In genomic region chr2:37870829-37871228, GRCh38 we compare ENCODE assay signal across 14 cellular contexts. TPM values are rescaled to one million over a fixed set of nuclear protein-coding genes. Genes with fewer than 3 reads are reported as not detected.
DNase-seq lines count a peak whose midpoint lies in the region; ATAC-seq and TF ChIP-seq lines count a peak whose summit lies in the region.
"Had no signal": no experiment of that assay in that cellular context is flagged by ENCODE, and none has a peak within 500 bp of the region (broad histone marks: within the 10 kb centered on the region; RNA-seq: fewer than 3 reads in every experiment).

No MANE protein-coding gene starts in this region.

- ATAC-seq in stimulated activated effector memory CD8-positive, alpha-beta T cell treated with anti-CD3 and anti-CD28 coated beads, Interleukin-12 subunit alpha, Interleukin-12 subunit beta, amount 100 ng/mL, for 72 hours = no peak
- no peak for ATAC-seq in HG03280 (IDR thresholded peaks at IDR 0.05; ENCODE audit: unreplicated experiment)
- ATAC-seq in stimulated activated naive B cell treated with anti-CD40 and anti-IgM and Interleukin-4, amounts not matched to agents 10 μg/mL and 1 μg/mL and 100 μg/mL, for 72 hours (replicated peaks) = no peak

- peak overlapping the region; percentile 94 for H3K27ac Mint-ChIP-seq in activated CD4-positive, alpha-beta T cell treated with anti-CD3 and anti-CD28 coated beads, Interleukin-2, amount 10 ng/mL, durations not matched to agents 24 days and 14 days
- H3K27ac Mint-ChIP-seq in stimulated activated effector memory CD8-positive, alpha-beta T cell treated with anti-CD3 and anti-CD28 coated beads, Interleukin-12 subunit alpha, Interleukin-12 subunit beta, amount 100 ng/mL, for 72 hours = peak overlapping the region; percentile 92
- H3K27ac Mint-ChIP-seq in stimulated activated naive B cell treated with anti-CD40 and anti-IgM and Interleukin-4, amounts not matched to agents 10 μg/mL and 1 μg/mL and 100 μg/mL, for 72 hours = no peak overlapping the region
- H3K27ac Mint-ChIP-seq: endodermal cell had no signal

- 43% methylated on average over 4 of the region's 4 CpGs for WGBS in hepatocyte (ENCODE audit: low lambda C conversion rate, missing lambda C conversion rate)

- no peak overlapping the region for H3K4me3 Mint-ChIP-seq in activated CD4-positive, alpha-beta T cell treated with anti-CD3 and anti-CD28 coated beads, Interleukin-2, amount 10 ng/mL, durations not matched to agents 24 days and 14 days
- H3K4me3 Mint-ChIP-seq in stimulated activated effector memory CD8-positive, alpha-beta T cell treated with anti-CD3 and anti-CD28 coated beads, Interleukin-12 subunit alpha, Interleukin-12 subunit beta, amount 100 ng/mL, for 72 hours = peak overlapping the region; percentile 63
- H3K4me3 Mint-ChIP-seq in stimulated activated naive B cell treated with anti-CD40 and anti-IgM and Interleukin-4, amounts not matched to agents 10 μg/mL and 1 μg/mL and 100 μg/mL, for 72 hours = no peak overlapping the region
- H3K4me3 Mint-ChIP-seq: endodermal cell had no signal

- H3K4me2 ChIP-seq in hepatocyte = no peak overlapping the region

- peak overlapping the region; percentile 17 for H3K27ac ChIP-seq in hepatocyte

- H3K4me1 ChIP-seq in hepatocyte (ENCODE audit: insufficient read depth) = peaks cover 40% of the 10 kb centered on the region

- H3K4me3 ChIP-seq in cardiac fibroblast (replicated peaks in 1 of 2; ENCODE audit: low read depth in 2 of 2, low read length in 2 of 2) (no peak overlapping the region), hepatocyte (no peak overlapping the region)

- DNase-seq in activated CD4-positive, alpha-beta T cell treated with anti-CD3 and anti-CD28 coated beads, Interleukin-2, amount 10 ng/mL, durations not matched to agents 24 days and 14 days = no peak
- DNase-seq in activated CD4-positive, alpha-beta T cell treated with anti-CD3 and anti-CD28 coated beads for 1 hour = no peak
- DNase-seq in cardiac fibroblast (ENCODE audit: low read depth in 2 of 2) (peak; percentile 30 to 59), hepatocyte (ENCODE audit: low spot score) (peak; percentile 47), D341Med (ENCODE audit: low spot score) (no peak)
- DNase-seq in stimulated activated effector memory CD8-positive, alpha-beta T cell treated with anti-CD3 and anti-CD28 coated beads, Interleukin-12 subunit alpha, Interleukin-12 subunit beta, amount 100 ng/mL, for 72 hours (ENCODE audit: low spot score in 2 of 2) = no peak
- DNase-seq in stimulated activated naive B cell treated with anti-CD40 and anti-IgM and Interleukin-4, amounts not matched to agents 10 μg/mL and 1 μg/mL and 100 μg/mL, for 72 hours = no peak
- DNase-seq: amygdala, endodermal cell, KG1, NCI-H187, retina, SHP77 had no signal

- intact Hi-C loops in activated CD4-positive, alpha-beta T cell treated with anti-CD3 and anti-CD28 coated beads, Interleukin-2, amount 10 ng/mL, durations not matched to agents 24 days and 14 days (cut with micrococcal nuclease) = loop anchor here (1.0 to 10.0 kb wide), 4 partner anchors 156 to 636 kb away; partner anchors contain the start of genes CDC42EP3, CEBPZ and NDUFAF7

- TF ChIP-seq CTCF in cardiac fibroblast (IDR thresholded peaks at IDR 0.05; ENCODE audit: low read depth, low read length) (no peak), hepatocyte (IDR thresholded peaks at IDR 0.05; ENCODE audit: poor library complexity) (no peak)

- no peaks in the 10 kb centered on the region for H3K9me2 ChIP-seq in hepatocyte (replicated peaks; ENCODE audit: insufficient read depth)

- H3K36me3 Mint-ChIP-seq in activated CD4-positive, alpha-beta T cell treated with anti-CD3 and anti-CD28 coated beads, Interleukin-2, amount 10 ng/mL, durations not matched to agents 24 days and 14 days (ENCODE audit: low read depth) = no peaks in the 10 kb centered on the region
- no peaks in the 10 kb centered on the region for H3K36me3 Mint-ChIP-seq in stimulated activated effector memory CD8-positive, alpha-beta T cell treated with anti-CD3 and anti-CD28 coated beads, Interleukin-12 subunit alpha, Interleukin-12 subunit beta, amount 100 ng/mL, for 72 hours
- H3K36me3 Mint-ChIP-seq in stimulated activated naive B cell treated with anti-CD40 and anti-IgM and Interleukin-4, amounts not matched to agents 10 μg/mL and 1 μg/mL and 100 μg/mL, for 72 hours = no peaks in the 10 kb centered on the region

- H3K4me1 Mint-ChIP-seq in activated CD4-positive, alpha-beta T cell treated with anti-CD3 and anti-CD28 coated beads, Interleukin-2, amount 10 ng/mL, durations not matched to agents 24 days and 14 days = peaks cover 45% of the 10 kb centered on the region
- peaks cover 51% of the 10 kb centered on the region for H3K4me1 Mint-ChIP-seq in stimulated activated effector memory CD8-positive, alpha-beta T cell treated with anti-CD3 and anti-CD28 coated beads, Interleukin-12 subunit alpha, Interleukin-12 subunit beta, amount 100 ng/mL, for 72 hours
- H3K4me1 Mint-ChIP-seq in stimulated activated naive B cell treated with anti-CD40 and anti-IgM and Interleukin-4, amounts not matched to agents 10 μg/mL and 1 μg/mL and 100 μg/mL, for 72 hours = peaks cover 34 to 53% of the 10 kb centered on the region in 2 donors

- peaks cover 5% of the 10 kb centered on the region for H3K27me3 Mint-ChIP-seq in activated CD4-positive, alpha-beta T cell treated with anti-CD3 and anti-CD28 coated beads, Interleukin-2, amount 10 ng/mL, durations not matched to agents 24 days and 14 days
- peaks cover 6 to 13% of the 10 kb centered on the region in 2 donors for H3K27me3 Mint-ChIP-seq in stimulated activated naive B cell treated with anti-CD40 and anti-IgM and Interleukin-4, amounts not matched to agents 10 μg/mL and 1 μg/mL and 100 μg/mL, for 72 hours

- H3K79me2 ChIP-seq in hepatocyte = no peaks in the 10 kb centered on the region

- no peaks in the 10 kb centered on the region for H3K36me3 ChIP-seq in hepatocyte (replicated peaks; ENCODE audit: insufficient read depth, low read depth)

- H3K9me3 Mint-ChIP-seq in activated CD4-positive, alpha-beta T cell treated with anti-CD3 and anti-CD28 coated beads, Interleukin-2, amount 10 ng/mL, durations not matched to agents 24 days and 14 days = peaks cover 3% of the 10 kb centered on the region
- H3K9me3 Mint-ChIP-seq in stimulated activated effector memory CD8-positive, alpha-beta T cell treated with anti-CD3 and anti-CD28 coated beads, Interleukin-12 subunit alpha, Interleukin-12 subunit beta, amount 100 ng/mL, for 72 hours = no peaks in the 10 kb centered on the region
- no peaks in the 10 kb centered on the region for H3K9me3 Mint-ChIP-seq in stimulated activated naive B cell treated with anti-CD40 and anti-IgM and Interleukin-4, amounts not matched to agents 10 μg/mL and 1 μg/mL and 100 μg/mL, for 72 hours
- H3K9me3 Mint-ChIP-seq: endodermal cell had no signal

- H3K9me3 ChIP-seq in hepatocyte (ENCODE audit: low read depth) = no peaks in the 10 kb centered on the region

- H4K20me1 ChIP-seq in hepatocyte (ENCODE audit: insufficient read depth, poor library complexity, severe bottlenecking) = no peaks in the 10 kb centered on the region

- no peaks in the 10 kb centered on the region for H3K27me3 ChIP-seq in hepatocyte

- H2AFZ ChIP-seq in hepatocyte = no peak overlapping the region

RNA-seq across cellular contexts. Expression of gene RMDN2, which starts 54.3 kb away (rescaled TPM):
- 1.2 and 1.7 TPM in 2 replicates for total RNA-seq in activated CD4-positive, alpha-beta T cell treated with anti-CD3 and anti-CD28 coated beads, Interleukin-2, amount 10 ng/mL, durations not matched to agents 24 days and 14 days
- 14.6 and 16.5 TPM in 2 replicates for total RNA-seq in hepatocyte
- polyA plus RNA-seq in hepatocyte = 7.8 and 9.3 TPM in 2 replicates

Comparison
In these comparisons a context has a peak if more than half of its experiments do, and no peak if none do; other contexts are left out.
1. DNase-seq: peak in cardiac fibroblast (2 of 2) and hepatocyte (single experiment); none in activated CD4-positive, alpha-beta T cell treated with anti-CD3 and anti-CD28 coated beads, Interleukin-2, amount 10 ng/mL, durations not matched to agents 24 days and 14 days (single experiment), activated CD4-positive, alpha-beta T cell treated with anti-CD3 and anti-CD28 coated beads for 1 hour (single experiment), stimulated activated effector memory CD8-positive, alpha-beta T cell treated with anti-CD3 and anti-CD28 coated beads, Interleukin-12 subunit alpha, Interleukin-12 subunit beta, amount 100 ng/mL, for 72 hours (0 of 2), stimulated activated naive B cell treated with anti-CD40 and anti-IgM and Interleukin-4, amounts not matched to agents 10 μg/mL and 1 μg/mL and 100 μg/mL, for 72 hours (single experiment) and D341Med (single experiment).